ENCODE assay signal across 26 cellular contexts in the genomic region with DNA sequence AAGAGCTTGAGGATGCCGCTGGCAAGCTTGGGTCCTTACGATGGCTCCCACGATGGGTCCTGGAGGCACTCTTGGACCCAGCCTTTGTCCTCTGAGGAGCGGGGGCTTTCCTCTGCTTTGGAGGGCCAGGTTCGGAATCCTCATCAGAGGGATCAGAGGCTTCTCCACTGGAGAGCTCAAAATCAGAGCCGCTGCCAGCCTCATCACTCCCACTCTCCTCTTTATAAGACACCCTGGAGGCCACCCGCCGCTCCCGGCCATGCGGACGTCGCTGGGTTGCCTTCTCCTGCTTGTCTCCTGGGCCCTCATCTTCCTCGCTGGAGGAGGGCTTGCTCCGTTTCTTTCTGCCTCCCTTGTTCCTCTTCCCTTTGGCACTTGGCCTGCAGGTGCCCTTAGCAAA.
"Had no signal": no experiment of that assay in that cellular context is flagged by ENCODE, and none has a peak within 500 bp of the region (broad histone marks: within the 10 kb centered on the region; RNA-seq: fewer than 3 reads in every experiment).

No MANE protein-coding gene starts in this region.

- H3K27me3 ChIP-seq: ascending aorta, gastrocnemius medialis, left lung, neutrophil, ovary, right lobe of liver, thyroid gland had no signal

- H3K9me3 ChIP-seq: neutrophil, right lobe of liver, thyroid gland had no signal

- H3K27ac Mint-ChIP-seq: activated naive CD8-positive, alpha-beta T cell treated with anti-CD3 and anti-CD28 coated beads, Interleukin-2, amount 10 ng/mL, durations not matched to agents 7 days and 5 days; brain; nephron progenitor cell; progenitor cell of endocrine pancreas had no signal

- ATAC-seq: gastrocnemius medialis; left lung; stimulated activated naive CD8-positive, alpha-beta T cell treated with anti-CD3 and anti-CD28 coated beads, Interleukin-15, amount 100 ng/mL, for 72 hours had no signal

- DNase-seq: activated CD4-positive, alpha-beta T cell treated with anti-CD3 and anti-CD28 coated beads for 4 hours; activated CD4-positive, alpha-beta T cell treated with anti-CD3 and anti-CD28 coated beads, Interleukin-2, amount 50 U/mL, for 48 hours; activated effector memory CD4-positive, alpha-beta T cell treated with Interleukin-2 at 50 U/mL for 16 hours; activated naive CD4-positive, alpha-beta T cell treated with Interleukin-2 at 50 U/mL for 16 hours; activated naive CD8-positive, alpha-beta T cell treated with anti-CD3 and anti-CD28 coated beads, Interleukin-2, amount 10 ng/mL, durations not matched to agents 7 days and 5 days; activated T-cell treated with anti-CD3 and anti-CD28 coated beads, Interleukin-2, amount 50 U/mL, for 48 hours; effector CD8-positive, alpha-beta T cell; gastrocnemius medialis; glutamatergic neuron; left lung; lower lobe of right lung; naive B cell; nephron progenitor cell; ovary; right lobe of liver; stimulated activated CD4-positive, alpha-beta T cell treated with anti-CD3 and anti-CD28 coated beads, Interleukin-12 subunit alpha, Interleukin-12 subunit beta, amount 100 ng/mL, for 4 hours; stimulated activated CD4-positive, alpha-beta T cell treated with anti-CD3 and anti-CD28 coated beads, Interleukin-4, amount 100 ng/mL, for 1 hour; stimulated activated naive CD8-positive, alpha-beta T cell treated with anti-CD3 and anti-CD28 coated beads, Interleukin-15, amount 100 ng/mL, for 72 hours; T-helper 1 cell; thyroid gland had no signal

- H3K27ac ChIP-seq: ascending aorta, left lung, lower lobe of right lung, neutrophil, ovary, right lobe of liver, skin epidermis, thyroid gland, VCaP had no signal

- H3K4me3 Mint-ChIP-seq: activated naive CD8-positive, alpha-beta T cell treated with anti-CD3 and anti-CD28 coated beads, Interleukin-2, amount 10 ng/mL, durations not matched to agents 7 days and 5 days; brain; naive B cell; nephron progenitor cell; stimulated activated naive CD8-positive, alpha-beta T cell treated with anti-CD3 and anti-CD28 coated beads, Interleukin-15, amount 100 ng/mL, for 72 hours had no signal

- H3K27me3 Mint-ChIP-seq: activated naive CD8-positive, alpha-beta T cell treated with anti-CD3 and anti-CD28 coated beads, Interleukin-2, amount 10 ng/mL, durations not matched to agents 7 days and 5 days; brain; naive B cell; progenitor cell of endocrine pancreas; stimulated activated naive CD8-positive, alpha-beta T cell treated with anti-CD3 and anti-CD28 coated beads, Interleukin-15, amount 100 ng/mL, for 72 hours had no signal

- H3K4me1 Mint-ChIP-seq: activated naive CD8-positive, alpha-beta T cell treated with anti-CD3 and anti-CD28 coated beads, Interleukin-2, amount 10 ng/mL, durations not matched to agents 7 days and 5 days; brain; nephron progenitor cell had no signal

- H3K4me3 ChIP-seq: ascending aorta, gastrocnemius medialis, left lung, lower lobe of right lung, ovary, right lobe of liver, skin epidermis, thyroid gland had no signal

- H3K36me3 ChIP-seq: ovary had no signal

- H3K4me1 ChIP-seq: ascending aorta, left lung, lower lobe of right lung, right lobe of liver, thyroid gland had no signal
